Comparison of ENCODE assay signal across 2 cellular contexts in genomic region chr6:18178959-18179358, GRCh38.
TF ChIP-seq lines count a peak whose summit lies in the region.

No MANE protein-coding gene starts in this region.

TF ChIP-seq in A549, 52 proteins besides CTCF, POLR2A, EP300 and RAD21:
- TF ChIP-seq CEBPB (IDR thresholded peaks at IDR 0.05) = no peak
- no peak for TF ChIP-seq BCL3 (IDR thresholded peaks at IDR 0.05)
- peak; percentile 70 for TF ChIP-seq MAFK (IDR thresholded peaks at IDR 0.05; ENCODE audit: partially characterized antibody)

TF ChIP-seq in H1, 55 proteins besides CTCF, POLR2A, EP300 and RAD21:
- TF ChIP-seq MAFK (IDR thresholded peaks at IDR 0.05; ENCODE audit: low read depth, low read length) (peak; percentile 30; the same call in 1 of the 2 replicates), YY1 (IDR thresholded peaks at IDR 0.05; ENCODE audit: low read depth, low read length) (no peak)
